1 cellular context compared by ENCODE assay signal in the genomic region with DNA sequence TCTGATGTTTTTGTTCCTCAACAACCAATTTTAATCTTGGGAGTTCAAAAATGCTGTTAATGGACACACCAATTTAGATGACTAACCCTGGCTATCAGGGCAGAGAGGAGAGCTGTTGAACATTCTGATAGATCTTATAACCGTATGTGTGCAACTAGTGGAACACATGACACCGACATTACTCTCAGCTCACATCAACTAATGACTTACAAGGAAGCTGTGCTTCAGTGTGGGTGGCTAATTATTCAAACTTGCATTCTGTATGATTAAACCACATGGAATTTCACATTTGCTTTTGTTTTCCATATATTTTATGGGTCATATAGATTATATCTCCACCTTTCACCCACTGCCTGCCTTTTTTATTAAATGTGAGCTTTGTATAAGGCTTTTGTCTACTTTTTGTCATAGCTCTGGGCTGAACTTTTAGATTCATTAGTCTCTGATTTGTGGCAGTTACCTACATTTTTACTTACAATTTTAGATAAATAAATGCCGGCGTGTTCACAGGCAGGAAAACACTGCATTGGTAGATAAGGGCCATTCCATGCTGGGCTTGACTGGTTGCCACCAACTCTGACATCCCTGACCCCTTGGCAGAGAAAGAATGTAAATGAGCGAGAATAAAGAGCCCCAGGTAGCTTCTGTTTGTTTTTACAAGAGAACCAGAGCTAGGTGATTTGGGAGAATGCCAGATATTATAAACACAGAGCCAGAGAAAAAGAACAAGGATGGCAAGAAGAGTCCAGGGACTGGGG.
TF ChIP-seq lines count a peak whose summit lies in the region.

No MANE protein-coding gene starts in this region.

TF ChIP-seq in HEK293, 187 proteins besides CTCF, POLR2A, EP300 and RAD21 (continued from another document):
- TF ChIP-seq, protein P1, sequence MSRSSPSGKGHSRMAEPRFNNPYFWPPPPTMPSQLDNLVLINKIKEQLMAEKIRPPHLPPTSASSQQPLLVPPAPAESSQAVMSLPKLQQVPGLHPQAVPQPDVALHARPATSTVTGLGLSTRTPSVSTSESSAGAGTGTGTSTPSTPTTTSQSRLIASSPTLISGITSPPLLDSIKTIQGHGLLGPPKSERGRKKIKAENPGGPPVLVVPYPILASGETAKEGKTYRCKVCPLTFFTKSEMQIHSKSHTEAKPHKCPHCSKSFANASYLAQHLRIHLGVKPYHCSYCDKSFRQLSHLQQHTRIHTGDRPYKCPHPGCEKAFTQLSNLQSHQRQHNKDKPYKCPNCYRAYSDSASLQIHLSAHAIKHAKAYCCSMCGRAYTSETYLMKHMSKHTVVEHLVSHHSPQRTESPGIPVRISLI (tag by site-specific recombination; IDR thresholded peaks at IDR 0.05) = no peak
- TF ChIP-seq ZNF335 (tag by site-specific recombination; conservative IDR thresholded peaks at IDR 0.05) = no peak
